ENCODE assay signal across 1 cellular context in genomic region chr9:128116104-128117083, GRCh38.
TF ChIP-seq lines count a peak whose summit lies in the region.

No MANE protein-coding gene starts in this region.

TF ChIP-seq in GM12878, 131 proteins besides CTCF, POLR2A, EP300 and RAD21:
- TF ChIP-seq ZBTB40 (IDR thresholded peaks at IDR 0.05; ENCODE audit: borderline replicate concordance) (no peak), ZNF592 (IDR thresholded peaks at IDR 0.05) (no peak), RAD51 (IDR thresholded peaks at IDR 0.05) (no peak), SPI1 (IDR thresholded peaks at IDR 0.05; ENCODE audit: borderline replicate concordance, insufficient read depth, low read depth, low read length) (no peak), MLLT1 (IDR thresholded peaks at IDR 0.05) (no peak), GABPA (IDR thresholded peaks at IDR 0.05; ENCODE audit: low read depth) (no peak), IRF5 (IDR thresholded peaks at IDR 0.05; ENCODE audit: borderline replicate concordance) (no peak), EGR1 (IDR thresholded peaks at IDR 0.05; ENCODE audit: borderline replicate concordance in 1 of 2, low read depth in 2 of 2, low read length in 2 of 2) (0 out of 3 replicates have a peak, but pooled peaks of 1 of the 2 experiments have one; percentile 10), DPF2 (IDR thresholded peaks at IDR 0.05) (0 out of 2 replicates have a peak, but pooled peaks have one; percentile 47), HDAC6 (IDR thresholded peaks at IDR 0.05; ENCODE audit: unreplicated experiment) (no peak), KDM1A (IDR thresholded peaks at IDR 0.05; ENCODE audit: borderline replicate concordance) (no peak), CHD1 (IDR thresholded peaks at IDR 0.05; ENCODE audit: low read depth, low read length) (no peak), ASH2L (IDR thresholded peaks at IDR 0.05; ENCODE audit: borderline replicate concordance, low read depth) (no peak), NFXL1 (IDR thresholded peaks at IDR 0.05; ENCODE audit: borderline replicate concordance) (no peak), MTA3 (IDR thresholded peaks at IDR 0.05; ENCODE audit: borderline replicate concordance, low read length) (no peak), RBBP5 (conservative IDR thresholded peaks at IDR 0.05) (no peak), IKZF1 (conservative IDR thresholded peaks at IDR 0.05) (0 out of 2 replicates have a peak, but pooled peaks have one; percentile 0), HDAC2 (IDR thresholded peaks at IDR 0.05) (no peak), POU2F2 (IDR thresholded peaks at IDR 0.05; ENCODE audit: borderline replicate concordance, low read depth, low read length) (no peak), BCLAF1 (IDR thresholded peaks at IDR 0.05) (no peak), SUPT20H (IDR thresholded peaks at IDR 0.05; ENCODE audit: borderline replicate concordance, control insufficient read depth, low read depth, low read length) (no peak), SIN3A (IDR thresholded peaks at IDR 0.05; ENCODE audit: low read depth, low read length) (no peak), ZNF622 (IDR thresholded peaks at IDR 0.05) (no peak), SKIL (IDR thresholded peaks at IDR 0.05; ENCODE audit: low read depth, poor library complexity, severe bottlenecking) (no peak), ZBTB4 (CRISPR knock-in tag; IDR thresholded peaks at IDR 0.05) (no peak), CHD2 (IDR thresholded peaks at IDR 0.05; ENCODE audit: borderline replicate concordance, low read depth, low read length) (no peak), SMARCA5 (IDR thresholded peaks at IDR 0.05) (peak; percentile 87), ZNF217 (IDR thresholded peaks at IDR 0.05) (no peak), TCF12 (IDR thresholded peaks at IDR 0.05; ENCODE audit: low read depth, low read length) (no peak), CHD4 (IDR thresholded peaks at IDR 0.05) (0 out of 2 replicates have a peak, but pooled peaks have one; percentile 42), RELA (IDR thresholded peaks at IDR 0.05; ENCODE audit: borderline replicate concordance, partially characterized antibody) (no peak), RELB (IDR thresholded peaks at IDR 0.05; ENCODE audit: low read depth) (no peak), FOS (IDR thresholded peaks at IDR 0.05; ENCODE audit: borderline replicate concordance, extremely low read depth, insufficient read length) (no peak)
